13 cellular contexts compared by ENCODE assay signal in genomic region chr22:17741866-17742527, GRCh38. TPM values are rescaled to one million over a fixed set of nuclear protein-coding genes. Genes with fewer than 3 reads are reported as not detected.
DNase-seq lines count a peak whose midpoint lies in the region; ATAC-seq, FAIRE-seq and TF ChIP-seq lines count a peak whose summit lies in the region.
"Had no signal": no experiment of that assay in that cellular context is flagged by ENCODE, and none has a peak within 500 bp of the region (broad histone marks: within the 10 kb centered on the region; RNA-seq: fewer than 3 reads in every experiment).

No MANE protein-coding gene starts in this region.

- H3K27ac Mint-ChIP-seq in WTC11 (peak overlapping the region; percentile 72; the same call in 1 of the 2 replicates), natural killer cell (peak overlapping the region; percentile 70 to 76)
- H3K27ac Mint-ChIP-seq: CD4-positive, alpha-beta T cell had no signal

- TF ChIP-seq POLR2A in A549 (IDR thresholded peaks at IDR 0.05; ENCODE audit: low read length) (no peak), adrenal gland (IDR thresholded peaks at IDR 0.05) (no peak)

- no peak overlapping the region for H3K4me3 ChIP-seq in A549
- no peak overlapping the region for H3K4me3 ChIP-seq in adrenal gland
- H3K4me3 ChIP-seq: coronary artery, suprapubic skin had no signal

- in situ Hi-C loops in G401 (cut with HindIII; ENCODE audit: low sequenced_read_pairs): no loop called here

- H3K4me3 Mint-ChIP-seq in WTC11 (no peak overlapping the region), natural killer cell (no peak overlapping the region)
- H3K4me3 Mint-ChIP-seq: CD4-positive, alpha-beta T cell had no signal

- H3K36me3 Mint-ChIP-seq in WTC11 (no peaks in the 10 kb centered on the region), natural killer cell (no peaks in the 10 kb centered on the region)

- DNase-seq in A549 (ENCODE audit: low read depth in 1 of 2, low spot score in 1 of 2) (no peak), G401 (ENCODE audit: low spot score) (peak; percentile 71), WTC11 (ENCODE audit: low spot score) (no peak), natural killer cell (no peak), H4 (ENCODE audit: low spot score) (no peak), adrenal gland (no peak), iPS-NIHi7 (ENCODE audit: extremely low spot score) (no peak)
- no peak for DNase-seq in activated CD4-positive, alpha-beta T cell treated with anti-CD3 and anti-CD28 coated beads for 48 hours
- DNase-seq: NCI-H524 treated with DMSO at 0.1 percent for 48 hours, SW 1271 had no signal

- 77% methylated on average over 13 of the region's 18 CpGs for WGBS in A549 (ENCODE audit: missing lambda C conversion rate)
- 55 to 67% (median 56%) methylated on average over 11 to 18 of the region's 18 CpGs for WGBS in adrenal gland, 4 donors

- no peaks in the 10 kb centered on the region for H3K4me1 ChIP-seq in A549
- H3K4me1 ChIP-seq in adrenal gland (replicated peaks in 1 of 2): peaks cover 0 to 3% of the 10 kb centered on the region in 2 donors

- TF ChIP-seq CTCF in A549 (IDR thresholded peaks at IDR 0.05) (no peak), WTC11 (IDR thresholded peaks at IDR 0.05) (no peak), natural killer cell (IDR thresholded peaks at IDR 0.05) (no peak), adrenal gland (IDR thresholded peaks at IDR 0.05) (no peak)

- TF ChIP-seq RAD21 in A549 (conservative IDR thresholded peaks at IDR 0.05 in 1 of 2, IDR thresholded peaks at IDR 0.05 in 1 of 2): no peak

- H3K9me3 ChIP-seq in A549: no peaks in the 10 kb centered on the region
- H3K9me3 ChIP-seq in adrenal gland (replicated peaks in 1 of 3): no peaks in the 10 kb centered on the region
- H3K9me3 ChIP-seq: suprapubic skin had no signal

- no peak overlapping the region for H3K4me2 ChIP-seq in A549

- H3K9me3 Mint-ChIP-seq in WTC11: no peaks in the 10 kb centered on the region
- H3K9me3 Mint-ChIP-seq in natural killer cell: no peaks in the 10 kb centered on the region
- H3K9me3 Mint-ChIP-seq: CD4-positive, alpha-beta T cell had no signal

- intact Hi-C loops in natural killer cell (cut with micrococcal nuclease): loop anchor here (1.0 to 5.0 kb wide), 2 partner anchors 45 to 334 kb away; no protein-coding TSS in a partner anchor
- intact Hi-C loops in adrenal gland (cut with DNase I): no loop called here

- FAIRE-seq in A549 (lab: Jason Lieb, UNC): no peak

- POLR2A ChIA-PET in A549 (lab: Yijun Ruan, JAX): interaction anchor here (0.6 kb wide), 1 partner anchor 122 kb away, joined by 3 read pairs; no protein-coding TSS in a partner anchor
- POLR2A ChIA-PET in WTC11 (lab: Charles Lee): interaction anchor here (1.1 to 1.3 kb wide), 2 partner anchors 31 to 43 kb away, joined by 3 to 4 read pairs; no protein-coding TSS in a partner anchor

- ATAC-seq in A549 (peak; percentile 47 to 52; a peak in 4 of 6 replicates), WTC11 (peak; percentile 9), natural killer cell (no peak)

- H3K27ac ChIP-seq in A549 (no peak overlapping the region), adrenal gland (no peak overlapping the region)
- H3K27ac ChIP-seq: coronary artery, suprapubic skin had no signal

- CTCF ChIA-PET in A549 (lab: Yijun Ruan, JAX): interaction anchor here (0.6 to 5.3 kb wide), 30 partner anchors 7 to 342 kb away, joined by 3 to 80 read pairs (median 5); partner anchors contain the start of genes BCL2L13, BID and PEX26
- CTCF ChIA-PET in WTC11 (lab: Charles Lee): interaction anchor here (0.5 to 9.7 kb wide), 52 partner anchors 8 to 750 kb away, joined by 3 to 302 read pairs (median 5); partner anchors contain the start of genes BID, PEX26 and USP18

- no peak for TF ChIP-seq EP300 in A549 (IDR thresholded peaks at IDR 0.05)

- H3K4me1 Mint-ChIP-seq in WTC11: peaks cover 19% of the 10 kb centered on the region
- H3K4me1 Mint-ChIP-seq in natural killer cell: peaks cover 6 to 10% of the 10 kb centered on the region in 2 donors

- H3K27me3 Mint-ChIP-seq in WTC11 (ENCODE audit: low read depth) (no peaks in the 10 kb centered on the region), natural killer cell (ENCODE audit: low read depth in 2 of 2) (no peaks in the 10 kb centered on the region)
- H3K27me3 Mint-ChIP-seq: CD4-positive, alpha-beta T cell had no signal

- no peaks in the 10 kb centered on the region for H3K36me3 ChIP-seq in adrenal gland (replicated peaks in 1 of 2)

- H3K27me3 ChIP-seq in adrenal gland: no peaks in the 10 kb centered on the region
- H3K27me3 ChIP-seq: suprapubic skin had no signal

TF ChIP-seq in A549, 52 proteins besides CTCF, POLR2A, EP300 and RAD21:
- no peak for TF ChIP-seq RFX5 (IDR thresholded peaks at IDR 0.05)
- no peak for TF ChIP-seq HOXB13 (CRISPR knock-in tag; IDR thresholded peaks at IDR 0.05; ENCODE audit: low read depth)
- TF ChIP-seq POLR2AphosphoS2 (conservative IDR thresholded peaks at IDR 0.05; ENCODE audit: low read length): no peak
- TF ChIP-seq BHLHE40 (IDR thresholded peaks at IDR 0.05; ENCODE audit: low read depth, low read length): no peak
- TF ChIP-seq RARB (CRISPR knock-in tag; IDR thresholded peaks at IDR 0.05): no peak

TF ChIP-seq in WTC11, 78 proteins besides CTCF, POLR2A, EP300 and RAD21 (continues in another document):
- TF ChIP-seq, protein P1, sequence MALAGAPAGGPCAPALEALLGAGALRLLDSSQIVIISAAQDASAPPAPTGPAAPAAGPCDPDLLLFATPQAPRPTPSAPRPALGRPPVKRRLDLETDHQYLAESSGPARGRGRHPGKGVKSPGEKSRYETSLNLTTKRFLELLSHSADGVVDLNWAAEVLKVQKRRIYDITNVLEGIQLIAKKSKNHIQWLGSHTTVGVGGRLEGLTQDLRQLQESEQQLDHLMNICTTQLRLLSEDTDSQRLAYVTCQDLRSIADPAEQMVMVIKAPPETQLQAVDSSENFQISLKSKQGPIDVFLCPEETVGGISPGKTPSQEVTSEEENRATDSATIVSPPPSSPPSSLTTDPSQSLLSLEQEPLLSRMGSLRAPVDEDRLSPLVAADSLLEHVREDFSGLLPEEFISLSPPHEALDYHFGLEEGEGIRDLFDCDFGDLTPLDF (CRISPR knock-in tag; IDR thresholded peaks at IDR 0.05): no peak
- no peak for TF ChIP-seq JAZF1 (CRISPR knock-in tag; IDR thresholded peaks at IDR 0.05)
- TF ChIP-seq, protein P2, sequence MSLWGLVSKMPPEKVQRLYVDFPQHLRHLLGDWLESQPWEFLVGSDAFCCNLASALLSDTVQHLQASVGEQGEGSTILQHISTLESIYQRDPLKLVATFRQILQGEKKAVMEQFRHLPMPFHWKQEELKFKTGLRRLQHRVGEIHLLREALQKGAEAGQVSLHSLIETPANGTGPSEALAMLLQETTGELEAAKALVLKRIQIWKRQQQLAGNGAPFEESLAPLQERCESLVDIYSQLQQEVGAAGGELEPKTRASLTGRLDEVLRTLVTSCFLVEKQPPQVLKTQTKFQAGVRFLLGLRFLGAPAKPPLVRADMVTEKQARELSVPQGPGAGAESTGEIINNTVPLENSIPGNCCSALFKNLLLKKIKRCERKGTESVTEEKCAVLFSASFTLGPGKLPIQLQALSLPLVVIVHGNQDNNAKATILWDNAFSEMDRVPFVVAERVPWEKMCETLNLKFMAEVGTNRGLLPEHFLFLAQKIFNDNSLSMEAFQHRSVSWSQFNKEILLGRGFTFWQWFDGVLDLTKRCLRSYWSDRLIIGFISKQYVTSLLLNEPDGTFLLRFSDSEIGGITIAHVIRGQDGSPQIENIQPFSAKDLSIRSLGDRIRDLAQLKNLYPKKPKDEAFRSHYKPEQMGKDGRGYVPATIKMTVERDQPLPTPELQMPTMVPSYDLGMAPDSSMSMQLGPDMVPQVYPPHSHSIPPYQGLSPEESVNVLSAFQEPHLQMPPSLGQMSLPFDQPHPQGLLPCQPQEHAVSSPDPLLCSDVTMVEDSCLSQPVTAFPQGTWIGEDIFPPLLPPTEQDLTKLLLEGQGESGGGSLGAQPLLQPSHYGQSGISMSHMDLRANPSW (CRISPR knock-in tag; conservative IDR thresholded peaks at IDR 0.05; ENCODE audit: low read depth): no peak
- TF ChIP-seq, protein P3, sequence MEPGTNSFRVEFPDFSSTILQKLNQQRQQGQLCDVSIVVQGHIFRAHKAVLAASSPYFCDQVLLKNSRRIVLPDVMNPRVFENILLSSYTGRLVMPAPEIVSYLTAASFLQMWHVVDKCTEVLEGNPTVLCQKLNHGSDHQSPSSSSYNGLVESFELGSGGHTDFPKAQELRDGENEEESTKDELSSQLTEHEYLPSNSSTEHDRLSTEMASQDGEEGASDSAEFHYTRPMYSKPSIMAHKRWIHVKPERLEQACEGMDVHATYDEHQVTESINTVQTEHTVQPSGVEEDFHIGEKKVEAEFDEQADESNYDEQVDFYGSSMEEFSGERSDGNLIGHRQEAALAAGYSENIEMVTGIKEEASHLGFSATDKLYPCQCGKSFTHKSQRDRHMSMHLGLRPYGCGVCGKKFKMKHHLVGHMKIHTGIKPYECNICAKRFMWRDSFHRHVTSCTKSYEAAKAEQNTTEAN (CRISPR knock-in tag; IDR thresholded peaks at IDR 0.05): no peak
- TF ChIP-seq GABPB1 (CRISPR knock-in tag; IDR thresholded peaks at IDR 0.05): no peak
- no peak for TF ChIP-seq NFATC4 (CRISPR knock-in tag; IDR thresholded peaks at IDR 0.05)
- TF ChIP-seq SMAD3 (CRISPR knock-in tag; IDR thresholded peaks at IDR 0.05; ENCODE audit: borderline replicate concordance): no peak
- TF ChIP-seq IRF2 (CRISPR knock-in tag; IDR thresholded peaks at IDR 0.05; ENCODE audit: borderline replicate concordance, low read depth): no peak
- TF ChIP-seq ZNF396 (CRISPR knock-in tag; IDR thresholded peaks at IDR 0.05; ENCODE audit: borderline replicate concordance): no peak
- TF ChIP-seq ZNF671 (CRISPR knock-in tag; IDR thresholded peaks at IDR 0.05): no peak
- TF ChIP-seq, protein P4, sequence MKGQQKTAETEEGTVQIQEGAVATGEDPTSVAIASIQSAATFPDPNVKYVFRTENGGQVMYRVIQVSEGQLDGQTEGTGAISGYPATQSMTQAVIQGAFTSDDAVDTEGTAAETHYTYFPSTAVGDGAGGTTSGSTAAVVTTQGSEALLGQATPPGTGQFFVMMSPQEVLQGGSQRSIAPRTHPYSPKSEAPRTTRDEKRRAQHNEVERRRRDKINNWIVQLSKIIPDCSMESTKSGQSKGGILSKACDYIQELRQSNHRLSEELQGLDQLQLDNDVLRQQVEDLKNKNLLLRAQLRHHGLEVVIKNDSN (CRISPR knock-in tag; IDR thresholded peaks at IDR 0.05): no peak

RNA-seq across cellular contexts. Expression of gene BID, which starts 32.3 kb away (rescaled TPM):
- 50.8 and 62.8 TPM in 2 replicates for polyA plus RNA-seq in A549 (2011; rRNA removed)
- polyA plus RNA-seq in A549 (2012; cell fraction: cytosol; rRNA removed): 183 and 208 TPM in 2 replicates
- polyA plus RNA-seq in A549 (2012; cell fraction: nucleus; rRNA removed): 167 and 250 TPM in 2 replicates
- polyA plus RNA-seq in A549 (2017; fragmentation: RNase III; extraction: RNeasy Plus Mini Kit Qiagen cat#74134 plus additional on column Dnase treatment): 51.7 to 57.6 TPM (median 56.6 TPM) in 3 replicates
- polyA minus RNA-seq in A549 (2011; rRNA and poly(A)+ RNA removed): 22.6 and 25.3 TPM in 2 replicates
- 28.4 and 58.9 TPM in 2 replicates for total RNA-seq in G401 (2014; rRNA removed; shearing (Covaris generic))
- 26.1 to 32.5 TPM (median 27.6 TPM) in 3 replicates for total RNA-seq in WTC11 (2021)
- total RNA-seq in natural killer cell: 10 to 100 TPM; 40.9 to 42.4 (median 42.3) TPM
- 56.2 and 58.6 TPM in 2 replicates for total RNA-seq in H4 (2014; rRNA removed; shearing (Covaris generic))
- total RNA-seq in adrenal gland: 10 to 100 TPM in 7 of 8 donors, 1 to 10 TPM in 1; 7.3 to 26.6 (median 15.0) TPM
- 1 to 10 TPM; 3.8 to 7.3 (median 6.2) TPM for polyA plus RNA-seq in adrenal gland

Comparison
In these comparisons a context has a peak if more than half of its experiments do, and no peak if none do; other contexts are left out.
1. ATAC-seq: peak in A549 (2 of 2) and WTC11 (single experiment); none in natural killer cell (0 of 3).